Comparison of ENCODE assay signal across 19 cellular contexts in genomic region chr15:61188168-61188567, GRCh38. TPM values are rescaled to one million over a fixed set of nuclear protein-coding genes. Genes with fewer than 3 reads are reported as not detected.
DNase-seq lines count a peak whose midpoint lies in the region; ATAC-seq, FAIRE-seq and TF ChIP-seq lines count a peak whose summit lies in the region.
"Had no signal": no experiment of that assay in that cellular context is flagged by ENCODE, and none has a peak within 500 bp of the region (broad histone marks: within the 10 kb centered on the region; RNA-seq: fewer than 3 reads in every experiment).

No MANE protein-coding gene starts in this region.

- H3K36me3 Mint-ChIP-seq in nephron progenitor cell (ENCODE audit: low read depth): peaks cover 40% of the 10 kb centered on the region

- no peak overlapping the region for H3K4me3 ChIP-seq in left ventricle myocardium inferior
- H3K4me3 ChIP-seq in K562: no peak overlapping the region
- H3K4me3 ChIP-seq in MG63: no peak overlapping the region
- H3K4me3 ChIP-seq: A549, GM23248 had no signal

- H3K27me3 Mint-ChIP-seq in nephron progenitor cell (ENCODE audit: low read depth, poor library complexity): peaks cover 15% of the 10 kb centered on the region

- intact Hi-C loops in left ventricle myocardium inferior (cut with micrococcal nuclease): no loop called here
- intact Hi-C loops in Right ventricle myocardium inferior (cut with DNase I): no loop called here
- intact Hi-C loops in K562 (cut with micrococcal nuclease): no loop called here

- no peaks in the 10 kb centered on the region for H4K20me1 ChIP-seq in K562 (replicated peaks; ENCODE audit: control insufficient read depth, insufficient read depth, low read length)

- BruUV-seq in K562 (replicated peaks; lab: Mats Ljungman, UMichigan): no TSS peak

- H3K4me3 Mint-ChIP-seq in nephron progenitor cell: no peak overlapping the region
- H3K4me3 Mint-ChIP-seq: B cell; CD4-positive, alpha-beta T cell had no signal

- no peak for TF ChIP-seq EP300 in K562 (IDR thresholded peaks at IDR 0.05; ENCODE audit: low read length)

- WGBS in K562 (ENCODE audit: insufficient coverage, low coverage, missing lambda C conversion rate): 0% methylated on average over 7 of the region's 7 CpGs

- no peaks in the 10 kb centered on the region for H3K9me3 ChIP-seq in left ventricle myocardium inferior (replicated peaks)
- no peaks in the 10 kb centered on the region for H3K9me3 ChIP-seq in K562 (replicated peaks; ENCODE audit: control insufficient read depth, insufficient read depth, low read depth, low read length)
- H3K9me3 ChIP-seq in MG63: no peaks in the 10 kb centered on the region
- H3K9me3 ChIP-seq: A549, Caco-2 had no signal

- no peaks in the 10 kb centered on the region for H3K36me3 ChIP-seq in left ventricle myocardium inferior
- H3K36me3 ChIP-seq in K562 (ENCODE audit: control insufficient read depth, insufficient read depth, low read length): no peaks in the 10 kb centered on the region
- H3K36me3 ChIP-seq in MG63: no peaks in the 10 kb centered on the region

- FAIRE-seq in K562 (lab: Jason Lieb, UNC): no peak
- FAIRE-seq: A549, D721Med, G401.6, GM12891, GM19239 had no signal

- peaks cover 17% of the 10 kb centered on the region for H3K4me1 Mint-ChIP-seq in nephron progenitor cell
- H3K4me1 Mint-ChIP-seq: B cell had no signal

- DNase-seq in left ventricle myocardium inferior (no peak), Right ventricle myocardium inferior (ENCODE audit: missing footprints) (no peak), K562 (ENCODE audit: extremely low read depth in 1 of 4, low spot score in 3 of 4) (no peak), nephron progenitor cell (no peak), MG63 (no peak)
- DNase-seq: Caco-2; CD4-positive, alpha-beta T cell; GM23248; H7 had no signal

- no peaks in the 10 kb centered on the region for H3K79me2 ChIP-seq in K562 (ENCODE audit: control insufficient read depth, insufficient read depth, low read length)

- no peak for ATAC-seq in Right ventricle myocardium inferior
- no peak for ATAC-seq in K562
- no peak for ATAC-seq in GM19397 (IDR thresholded peaks at IDR 0.05; ENCODE audit: unreplicated experiment)
- ATAC-seq in HG03039 (IDR thresholded peaks at IDR 0.05; ENCODE audit: unreplicated experiment): no peak
- ATAC-seq: A549 had no signal

- H3K27ac ChIP-seq in left ventricle myocardium inferior (replicated peaks) (peak overlapping the region; percentile 38), K562 (ENCODE audit: extremely low read depth, low read depth, low read length) (no peak overlapping the region)
- H3K27ac ChIP-seq: 22Rv1, A549, C4-2B, GM23248 had no signal

- TF ChIP-seq CTCF in left ventricle myocardium inferior (IDR thresholded peaks at IDR 0.05; ENCODE audit: borderline replicate concordance): no peak
- TF ChIP-seq CTCF in K562 (IDR thresholded peaks at IDR 0.05 in 2 of 3, conservative IDR thresholded peaks at IDR 0.05 in 1 of 3; ENCODE audit: insufficient read depth in 2 of 3, low read depth in 1 of 3, low read length in 3 of 3): no peak
- TF ChIP-seq CTCF in nephron progenitor cell (IDR thresholded peaks at IDR 0.05): no peak

- POLR2A ChIA-PET in K562 (lab: Yijun Ruan, JAX): no interaction called here

- H3K9me3 Mint-ChIP-seq in nephron progenitor cell: peaks cover 21% of the 10 kb centered on the region
- H3K9me3 Mint-ChIP-seq: CD4-positive, alpha-beta T cell had no signal

- H3K27me3 ChIP-seq in left ventricle myocardium inferior (ENCODE audit: low read depth): no peaks in the 10 kb centered on the region
- peaks cover 0 to 3% of the 10 kb centered on the region in 2 experiments; a peak in 2 of 5 replicates for H3K27me3 ChIP-seq in K562 (ENCODE audit: control insufficient read depth in 2 of 2, insufficient read depth in 2 of 2, low read length in 2 of 2)
- H3K27me3 ChIP-seq in MG63: peaks cover 2% of the 10 kb centered on the region; the same call in 1 of the 2 replicates

- peak overlapping the region; percentile 59 for H3K27ac Mint-ChIP-seq in nephron progenitor cell
- H3K27ac Mint-ChIP-seq: B cell; CD4-positive, alpha-beta T cell had no signal

- H3K9me1 ChIP-seq in K562 (ENCODE audit: control insufficient read depth, insufficient read depth, low read length): no peaks in the 10 kb centered on the region

- in situ Hi-C loops in K562 (cut with MboI): no loop called here

- H3K4me2 ChIP-seq in K562 (ENCODE audit: insufficient read depth, low read length): no peak overlapping the region
- H3K4me2 ChIP-seq: A549 had no signal

- TF ChIP-seq RAD21 in K562 (CRISPR knock-in tag; conservative IDR thresholded peaks at IDR 0.05 in 1 of 2, IDR thresholded peaks at IDR 0.05 in 1 of 2): no peak

- CTCF ChIA-PET in K562 (lab: Yijun Ruan, JAX; ENCODE audit: low intra/inter-chr PET ratio): no interaction called here

- TF ChIP-seq POLR2A in K562 (conservative IDR thresholded peaks at IDR 0.05): no peak

- H3K9ac ChIP-seq in K562 (ENCODE audit: insufficient read depth in 1 of 2, low read depth in 2 of 2, low read length in 2 of 2): no peak overlapping the region
- H3K9ac ChIP-seq: GM23248 had no signal

- H3K4me1 ChIP-seq in left ventricle myocardium inferior: peaks cover 13% of the 10 kb centered on the region
- H3K4me1 ChIP-seq in K562 (replicated peaks in 1 of 2; ENCODE audit: control insufficient read depth in 2 of 2, insufficient read depth in 2 of 2, low read length in 2 of 2): no peaks in the 10 kb centered on the region
- H3K4me1 ChIP-seq: A549, Caco-2 had no signal

- H2AFZ ChIP-seq in K562 (ENCODE audit: low read depth, low read length): no peak overlapping the region
- H2AFZ ChIP-seq: GM23248 had no signal

RNA-seq across cellular contexts. Expression of gene RORA, which starts 40.9 kb away (rescaled TPM):
- 15.1 TPM for total RNA-seq in left ventricle myocardium inferior
- total RNA-seq in Right ventricle myocardium inferior: 17.8 TPM
- 0.04 TPM in 1 of 2 replicates, not detected in the other for total RNA-seq in K562 (2011; cell fraction: chromatin; rRNA removed; ENCODE audit: low replicate concordance)
- total RNA-seq in K562 (2011; cell fraction: nucleolus; rRNA removed): not detected in 2 replicates
- total RNA-seq in K562 (2011; cell fraction: nucleoplasm; rRNA removed): not detected in 2 replicates
- total RNA-seq in K562 (2014; rRNA removed): not detected in 2 replicates
- not detected in 2 replicates for total RNA-seq in K562 (2014; rRNA removed; fragmentation: Illumina TruSeq; extraction: Trizol)
- not detected in 2 replicates for total RNA-seq in K562 (2015; rRNA removed; fragmentation: Illumina TruSeq; extraction: Trizol)
- total RNA-seq in K562 (2021): 0.24 and 0.40 TPM in 2 replicates
- polyA plus RNA-seq in K562 (2011; rRNA removed): not detected in 2 replicates
- polyA plus RNA-seq in K562 (2011; cell fraction: cytosol; rRNA removed): under 0.01 TPM in 1 of 2 replicates, not detected in the other
- polyA plus RNA-seq in K562 (2011; cell fraction: nucleus; rRNA removed): 0.14 TPM in 1 of 2 replicates, not detected in the other
- polyA plus RNA-seq in K562 (2012): 0.30 and 0.44 TPM in 2 replicates
- polyA plus RNA-seq in K562 (2014; fragmentation: Illumina TruSeq; extraction: Trizol): not detected in 2 replicates
- under 1 TPM; 0.30 to 0.31 TPM for polyA plus RNA-seq in K562 (2014; fragmentation: Nextera tagmentation; extraction: Ambion mirVana)
- not detected in 2 replicates for polyA plus RNA-seq in K562 (2014; rRNA removed)
- 0.06 TPM in 1 of 2 replicates, not detected in the other for polyA minus RNA-seq in K562 (2011; rRNA and poly(A)+ RNA removed)
- not detected in 2 replicates for polyA minus RNA-seq in K562 (2011; cell fraction: cytosol; rRNA and poly(A)+ RNA removed)
- polyA minus RNA-seq in K562 (2011; cell fraction: nucleus; rRNA and poly(A)+ RNA removed): under 0.01 TPM in 2 replicates
- 0.82 and 5.5 TPM in 2 replicates for total RNA-seq in MG63 (2014; rRNA removed; shearing (Covaris generic); ENCODE audit: low replicate concordance)
